ENCODE assay signal across 9 cellular contexts in genomic region chr17:66717680-66718079, GRCh38.
A peak's percentile ranks its signal among the peaks of the same experiment; 100 is the strongest.
DNase-seq lines count a peak whose midpoint lies in the region; ATAC-seq lines count a peak whose summit lies in the region.
"Had no signal": no experiment of that assay in that cellular context is flagged by ENCODE, and none has a peak within 500 bp of the region (broad histone marks: within the 10 kb centered on the region; RNA-seq: fewer than 3 reads in every experiment).

No MANE protein-coding gene starts in this region.

- ATAC-seq in GM18909 (IDR thresholded peaks at IDR 0.05; ENCODE audit: poor library complexity, unreplicated experiment) (peak; percentile 71), HG02610 (IDR thresholded peaks at IDR 0.05; ENCODE audit: unreplicated experiment) (peak; percentile 60), HG03097 (IDR thresholded peaks at IDR 0.05; ENCODE audit: low FRiP score, unreplicated experiment) (no peak)

- DNase-seq in NCI-H2171 (lab: John Stamatoyannopoulos, UW) (peak; percentile 33), mesenteric fat pad (ENCODE audit: low spot score) (peak; percentile 33), KG1 (lab: John Stamatoyannopoulos, UW) (no peak), cortex of kidney (lab: John Stamatoyannopoulos, UW) (no peak), SHP77 treated with DMSO at 0.1 percent for 48 hours (lab: John Stamatoyannopoulos, UW) (no peak)
- DNase-seq: effector CD4-positive, alpha-beta T cell had no signal

Comparison
In these comparisons a context has a peak if more than half of its experiments do, and no peak if none do; other contexts are left out.
1. DNase-seq: peak in NCI-H2171 (single experiment) and mesenteric fat pad (single experiment); none in KG1 (single experiment), cortex of kidney (single experiment) and SHP77 treated with DMSO at 0.1 percent for 48 hours (single experiment).